8 cellular contexts compared by ENCODE assay signal in genomic region chr11:46826310-46827044, GRCh38. TPM values are rescaled to one million over a fixed set of nuclear protein-coding genes. Genes with fewer than 3 reads are reported as not detected.
DNase-seq lines count a peak whose midpoint lies in the region; ATAC-seq and TF ChIP-seq lines count a peak whose summit lies in the region.

No MANE protein-coding gene starts in this region.

- no peaks in the 10 kb centered on the region for H3K27me3 Mint-ChIP-seq in activated T-helper 1 cell treated with anti-CD3 and anti-CD28 coated beads, Interleukin-12 subunit alpha, Interleukin-12 subunit beta, Interleukin-2, Interleukin-4 antibody, amounts not matched to agents 30 ng/mL and 10 ng/mL and 1 ng/mL, durations not matched to agents 14 hours and 24 hours and 36 hours (ENCODE audit: insufficient read depth)

- no peaks in the 10 kb centered on the region for H3K9me3 Mint-ChIP-seq in activated T-helper 1 cell treated with anti-CD3 and anti-CD28 coated beads, Interleukin-12 subunit alpha, Interleukin-12 subunit beta, Interleukin-2, Interleukin-4 antibody, amounts not matched to agents 30 ng/mL and 10 ng/mL and 1 ng/mL, durations not matched to agents 14 hours and 24 hours and 36 hours

- H3K36me3 Mint-ChIP-seq in activated T-helper 1 cell treated with anti-CD3 and anti-CD28 coated beads, Interleukin-12 subunit alpha, Interleukin-12 subunit beta, Interleukin-2, Interleukin-4 antibody, amounts not matched to agents 30 ng/mL and 10 ng/mL and 1 ng/mL, durations not matched to agents 14 hours and 24 hours and 36 hours (ENCODE audit: low read depth): peaks cover 3% of the 10 kb centered on the region

- no peak overlapping the region for H3K27ac Mint-ChIP-seq in activated T-helper 1 cell treated with anti-CD3 and anti-CD28 coated beads, Interleukin-12 subunit alpha, Interleukin-12 subunit beta, Interleukin-2, Interleukin-4 antibody, amounts not matched to agents 30 ng/mL and 10 ng/mL and 1 ng/mL, durations not matched to agents 14 hours and 24 hours and 36 hours

- peak; percentile 87 for ATAC-seq in HG03097 (IDR thresholded peaks at IDR 0.05; ENCODE audit: low FRiP score, unreplicated experiment)

- peaks cover 78% of the 10 kb centered on the region for H4K20me1 ChIP-seq in OCI-LY3 (ENCODE audit: insufficient read depth, low read length)

- no peaks in the 10 kb centered on the region for H3K9me3 ChIP-seq in OCI-LY3 (ENCODE audit: insufficient read depth, low read length)

- H3K4me3 ChIP-seq in OCI-LY3 (ENCODE audit: low read length): peak overlapping the region; percentile 14; the same call in 1 of the 2 replicates

- H3K4me2 ChIP-seq in OCI-LY3 (ENCODE audit: low read length): peak overlapping the region; percentile 31

- H3K4me1 ChIP-seq in OCI-LY3 (ENCODE audit: low read length): no peaks in the 10 kb centered on the region

- peaks cover 99% of the 10 kb centered on the region for H3K79me2 ChIP-seq in OCI-LY3 (ENCODE audit: low read length)

- H2AFZ ChIP-seq in OCI-LY3 (ENCODE audit: low read depth, low read length): no peak overlapping the region

- H3K27me3 ChIP-seq in OCI-LY3 (ENCODE audit: low read depth, low read length): no peaks in the 10 kb centered on the region

- H3K36me3 ChIP-seq in OCI-LY3 (replicated peaks; ENCODE audit: low read depth, low read length): peaks cover 7% of the 10 kb centered on the region

- peak overlapping the region; percentile 69 for H3K4me3 Mint-ChIP-seq in activated T-helper 1 cell treated with anti-CD3 and anti-CD28 coated beads, Interleukin-12 subunit alpha, Interleukin-12 subunit beta, Interleukin-2, Interleukin-4 antibody, amounts not matched to agents 30 ng/mL and 10 ng/mL and 1 ng/mL, durations not matched to agents 14 hours and 24 hours and 36 hours

- DNase-seq in NOMO-1 treated with DMSO at 0.1 percent for 48 hours (lab: John Stamatoyannopoulos, UW; ENCODE audit: unreplicated experiment): peak; percentile 7
- no peak for DNase-seq in NOMO-1 (lab: John Stamatoyannopoulos, UW; ENCODE audit: unreplicated experiment in 2 of 2)
- DNase-seq in activated T-helper 1 cell treated with anti-CD3 and anti-CD28 coated beads, Interleukin-12 subunit alpha, Interleukin-12 subunit beta, Interleukin-2, Interleukin-4 antibody, amounts not matched to agents 30 ng/mL and 10 ng/mL and 1 ng/mL, durations not matched to agents 14 hours and 24 hours and 36 hours (ENCODE audit: low spot score): peak; percentile 62
- peak; percentile 72 for DNase-seq in fibroblast of gingiva (ENCODE audit: low read depth)
- DNase-seq in myocyte (ENCODE audit: low read depth): peak; percentile 85
- peak; percentile 49 to 70 for DNase-seq in stimulated activated CD8-positive, alpha-beta memory T cell treated with anti-CD3 and anti-CD28 coated beads, Interleukin-7, amount 100 ng/mL, for 4 hours (ENCODE audit: low read depth in 2 of 2)

- H3K27ac ChIP-seq in OCI-LY3 (ENCODE audit: low read length): no peak overlapping the region

- H3K4me1 Mint-ChIP-seq in activated T-helper 1 cell treated with anti-CD3 and anti-CD28 coated beads, Interleukin-12 subunit alpha, Interleukin-12 subunit beta, Interleukin-2, Interleukin-4 antibody, amounts not matched to agents 30 ng/mL and 10 ng/mL and 1 ng/mL, durations not matched to agents 14 hours and 24 hours and 36 hours (ENCODE audit: low read depth): peaks cover 33% of the 10 kb centered on the region

- intact Hi-C loops in activated T-helper 1 cell treated with anti-CD3 and anti-CD28 coated beads, Interleukin-12 subunit alpha, Interleukin-12 subunit beta, Interleukin-2, Interleukin-4 antibody, amounts not matched to agents 30 ng/mL and 10 ng/mL and 1 ng/mL, durations not matched to agents 14 hours and 24 hours and 36 hours (cut with micrococcal nuclease): loop anchor here (1.0 to 5.0 kb wide), 2 partner anchors 20 to 209 kb away; partner anchors contain the start of genes ATG13, CKAP5 and HARBI1

- H3K9ac ChIP-seq in OCI-LY3 (ENCODE audit: low read length): no peak overlapping the region

- no peak for TF ChIP-seq CTCF in OCI-LY3 (IDR thresholded peaks at IDR 0.05; ENCODE audit: low read depth, low read length)

RNA-seq across cellular contexts. Expression of gene CKAP5, which starts 19.6 kb away (rescaled TPM):
- 121 TPM in 2 replicates for total RNA-seq in activated T-helper 1 cell treated with anti-CD3 and anti-CD28 coated beads, Interleukin-12 subunit alpha, Interleukin-12 subunit beta, Interleukin-2, Interleukin-4 antibody, amounts not matched to agents 30 ng/mL and 10 ng/mL and 1 ng/mL, durations not matched to agents 14 hours and 24 hours and 36 hours
- total RNA-seq in myocyte: 63.8 and 68.0 TPM in 2 replicates
- 26.2 TPM for polyA plus RNA-seq in myocyte (2012)

Comparison
In these comparisons a context has a peak if more than half of its experiments do, and no peak if none do; other contexts are left out.
1. DNase-seq: peak in NOMO-1 treated with DMSO at 0.1 percent for 48 hours (single experiment), activated T-helper 1 cell treated with anti-CD3 and anti-CD28 coated beads, Interleukin-12 subunit alpha, Interleukin-12 subunit beta, Interleukin-2, Interleukin-4 antibody, amounts not matched to agents 30 ng/mL and 10 ng/mL and 1 ng/mL, durations not matched to agents 14 hours and 24 hours and 36 hours (single experiment), fibroblast of gingiva (single experiment), myocyte (single experiment) and stimulated activated CD8-positive, alpha-beta memory T cell treated with anti-CD3 and anti-CD28 coated beads, Interleukin-7, amount 100 ng/mL, for 4 hours (2 of 2); none in NOMO-1 (0 of 2).